ENCODE assay signal across 19 cellular contexts in genomic region chr1:147209825-147210821, GRCh38.
"Had no signal": no experiment of that assay in that cellular context is flagged by ENCODE, and none has a peak within 500 bp of the region (broad histone marks: within the 10 kb centered on the region; RNA-seq: fewer than 3 reads in every experiment).

No MANE protein-coding gene starts in this region.

- H3K36me3 ChIP-seq: right atrium auricular region, uterus had no signal

- ATAC-seq: effector memory CD8-positive, alpha-beta T cell; gastroesophageal sphincter; stimulated activated memory B cell treated with anti-CD40 and anti-IgM and Interleukin-4, amounts not matched to agents 10 μg/mL and 1 μg/mL and 100 μg/mL, for 72 hours had no signal

- H3K4me1 ChIP-seq: gastroesophageal sphincter, left ventricle myocardium inferior, tibial artery, uterus had no signal

- DNase-seq: effector memory CD8-positive, alpha-beta T cell; glutamatergic neuron; islet precursor cell; left ventricle myocardium inferior; mesendoderm; naive B cell; nephron progenitor cell; posterior cingulate gyrus; stimulated activated CD4-positive, alpha-beta T cell treated with anti-CD3 and anti-CD28 coated beads, Interleukin-4, amount 100 ng/mL, for 1 hour; tibial artery; upper lobe of left lung; uterus had no signal

- FAIRE-seq: colon had no signal

- H3K4me3 ChIP-seq: esophagus muscularis mucosa, gastroesophageal sphincter, left ventricle myocardium inferior, lung, right atrium auricular region, tibial artery, upper lobe of left lung, uterus had no signal

- H3K9me3 ChIP-seq: esophagus muscularis mucosa, gastroesophageal sphincter, left ventricle myocardium inferior, right atrium auricular region, tibial artery, upper lobe of left lung, uterus had no signal

- H3K27me3 ChIP-seq: esophagus muscularis mucosa, gastroesophageal sphincter, right atrium auricular region, tibial artery, upper lobe of left lung, uterus had no signal

- H3K27ac ChIP-seq: epithelial cell of prostate, esophagus muscularis mucosa, gastroesophageal sphincter, left ventricle myocardium inferior, right atrium auricular region, tibial artery, upper lobe of left lung, uterus had no signal
